Comparison of ENCODE assay signal across 25 cellular contexts in genomic region chr1:48103495-48103894, GRCh38.
"Had no signal": no experiment of that assay in that cellular context is flagged by ENCODE, and none has a peak within 500 bp of the region (broad histone marks: within the 10 kb centered on the region; RNA-seq: fewer than 3 reads in every experiment).

No MANE protein-coding gene starts in this region.

- H3K4me2 ChIP-seq: neural progenitor cell had no signal

- H3K9me3 ChIP-seq: left lung, lower lobe of right lung, ovary, right atrium auricular region, suprapubic skin, thoracic aorta, tibial artery, upper lobe of right lung had no signal

- H3K9ac ChIP-seq: neural progenitor cell had no signal

- H2AFZ ChIP-seq: neural progenitor cell had no signal

- H3K27me3 ChIP-seq: left lung, ovary, right atrium auricular region, tibial artery, upper lobe of right lung had no signal

- H3K27ac ChIP-seq: left lung, lower lobe of right lung, neural progenitor cell, ovary, right atrium auricular region, skin epidermis, suprapubic skin, thoracic aorta, tibial artery, upper lobe of right lung had no signal

- H3K4me3 ChIP-seq: left lung, lower lobe of right lung, neural progenitor cell, ovary, right atrium auricular region, skin epidermis, suprapubic skin, thoracic aorta, tibial artery, upper lobe of right lung had no signal

- H3K4me1 ChIP-seq: left lung, lower lobe of right lung, neural progenitor cell, right atrium auricular region, suprapubic skin, tibial artery, upper lobe of right lung had no signal

- DNase-seq: hypothalamus; immature natural killer cell; kidney; left colon; left lung; lower lobe of right lung; mammary epithelial cell; mesenchymal stem cell; naive B cell; natural killer cell; nephron progenitor cell; ovary; stimulated activated CD4-positive, alpha-beta T cell treated with anti-CD3 and anti-CD28 coated beads, Interleukin-12 subunit alpha, Interleukin-12 subunit beta, amount 100 ng/mL, for 4 hours; stimulated activated CD4-positive, alpha-beta T cell treated with anti-CD3 and anti-CD28 coated beads, Interleukin-4, amount 100 ng/mL, for 24 hours; stimulated activated naive CD4-positive, alpha-beta T cell; tibial artery; trophoblast cell; upper lobe of right lung had no signal

- H3K36me3 ChIP-seq: left lung, lower lobe of right lung, neural progenitor cell, ovary, right atrium auricular region, suprapubic skin, thoracic aorta, tibial artery, upper lobe of right lung had no signal

- ATAC-seq: left colon; left lung; lower lobe of right lung; sciatic nerve; stimulated activated effector memory CD8-positive, alpha-beta T cell treated with anti-CD3 and anti-CD28 coated beads, Interleukin-12 subunit alpha, Interleukin-12 subunit beta, amount 100 ng/mL, for 72 hours had no signal
